ENCODE assay signal across 2 cellular contexts in genomic region chr2:71275939-71276310, GRCh38.
TF ChIP-seq lines count a peak whose summit lies in the region.

No MANE protein-coding gene starts in this region.

TF ChIP-seq in HEK293, 187 proteins besides CTCF, POLR2A, EP300 and RAD21:
- TF ChIP-seq MZF1 (tag by site-specific recombination; IDR thresholded peaks at IDR 0.05; ENCODE audit: borderline replicate concordance) (no peak), PRDM10 (tag by site-specific recombination; IDR thresholded peaks at IDR 0.05) (peak; percentile 64), ZNF624 (tag by site-specific recombination; IDR thresholded peaks at IDR 0.05) (no peak)

TF ChIP-seq in GM12878, 131 proteins besides CTCF, POLR2A, EP300 and RAD21:
- TF ChIP-seq PKNOX1 (IDR thresholded peaks at IDR 0.05): no peak
- TF ChIP-seq ETV6 (conservative IDR thresholded peaks at IDR 0.05 in 1 of 2, IDR thresholded peaks at IDR 0.05 in 1 of 2; ENCODE audit: borderline replicate concordance in 1 of 2, low read depth in 1 of 2): no peak
- TF ChIP-seq HCFC1 (IDR thresholded peaks at IDR 0.05; ENCODE audit: low read length): no peak
- TF ChIP-seq CBX3 (IDR thresholded peaks at IDR 0.05; ENCODE audit: borderline replicate concordance, low read depth): no peak
- TF ChIP-seq ATF7 (IDR thresholded peaks at IDR 0.05; ENCODE audit: low read depth): no peak
- TF ChIP-seq YY1 (IDR thresholded peaks at IDR 0.05; ENCODE audit: low read depth, low read length): no peak
- TF ChIP-seq CHD2 (IDR thresholded peaks at IDR 0.05; ENCODE audit: borderline replicate concordance, low read depth, low read length): no peak
- no peak for TF ChIP-seq NBN (IDR thresholded peaks at IDR 0.05)
- TF ChIP-seq YBX1 (IDR thresholded peaks at IDR 0.05): no peak
- no peak for TF ChIP-seq SMAD5 (IDR thresholded peaks at IDR 0.05; ENCODE audit: low read depth)
- no peak for TF ChIP-seq BCLAF1 (IDR thresholded peaks at IDR 0.05)
- no peak for TF ChIP-seq RELA (IDR thresholded peaks at IDR 0.05; ENCODE audit: borderline replicate concordance, partially characterized antibody)
